17 cellular contexts compared by ENCODE assay signal in genomic region chr6:38176797-38177751, GRCh38.
DNase-seq lines count a peak whose midpoint lies in the region; ATAC-seq, FAIRE-seq and TF ChIP-seq lines count a peak whose summit lies in the region.
"Had no signal": no experiment of that assay in that cellular context is flagged by ENCODE, and none has a peak within 500 bp of the region (broad histone marks: within the 10 kb centered on the region; RNA-seq: fewer than 3 reads in every experiment).

No MANE protein-coding gene starts in this region.

- H4K20me1 ChIP-seq in GM23338 (replicated peaks; ENCODE audit: insufficient read depth) = no peaks in the 10 kb centered on the region
- no peaks in the 10 kb centered on the region for H4K20me1 ChIP-seq in hepatocyte (ENCODE audit: insufficient read depth, poor library complexity, severe bottlenecking)

- in situ Hi-C loops in SK-MEL-5 (cut with HindIII; ENCODE audit: low pct_unique_long_range_greater_than_20kb, low sequenced_read_pairs) = no loop called here

- peaks cover 32% of the 10 kb centered on the region for H3K4me1 Mint-ChIP-seq in GM23338
- H3K4me1 Mint-ChIP-seq: activated CD8-positive, alpha-beta memory T cell treated with anti-CD3 and anti-CD28 coated beads, Interleukin-2, amount 10 ng/mL, durations not matched to agents 7 days and 5 days had no signal

- H3K36me3 ChIP-seq in GM23338 (ENCODE audit: insufficient read depth) = no peaks in the 10 kb centered on the region
- H3K36me3 ChIP-seq in hepatocyte (replicated peaks; ENCODE audit: insufficient read depth, low read depth) = no peaks in the 10 kb centered on the region

- no peak for FAIRE-seq in frontal cortex (lab: Jason Lieb, UNC)
- FAIRE-seq: HTR-8/SVneo, islet of Langerhans had no signal

- H3K9me3 ChIP-seq in hepatocyte (ENCODE audit: low read depth) = no peaks in the 10 kb centered on the region
- H3K9me3 ChIP-seq: BLaER1 treated with 17β-estradiol and CSF1 and Interleukin-3, amounts not matched to agents 10 nM and 100 nM; esophagus squamous epithelium; suprapubic skin had no signal

- no peak overlapping the region for H3K4me3 ChIP-seq in GM23338
- H3K4me3 ChIP-seq in hepatocyte = no peak overlapping the region
- H3K4me3 ChIP-seq: BLaER1 treated with 17β-estradiol and CSF1 and Interleukin-3, amounts not matched to agents 10 nM and 100 nM; esophagus squamous epithelium; suprapubic skin had no signal

- H3K9me2 ChIP-seq in GM23338 (ENCODE audit: insufficient read depth) = no peaks in the 10 kb centered on the region
- H3K9me2 ChIP-seq in hepatocyte (replicated peaks; ENCODE audit: insufficient read depth) = no peaks in the 10 kb centered on the region

- H3K79me2 ChIP-seq in GM23338 (replicated peaks; ENCODE audit: insufficient read depth) = no peaks in the 10 kb centered on the region
- no peaks in the 10 kb centered on the region for H3K79me2 ChIP-seq in hepatocyte

- ATAC-seq in GM23338 = peak; percentile 74
- ATAC-seq: activated CD8-positive, alpha-beta memory T cell treated with anti-CD3 and anti-CD28 coated beads, Interleukin-2, amount 10 ng/mL, durations not matched to agents 7 days and 5 days had no signal

- H3F3A ChIP-seq in GM23338 (replicated peaks; ENCODE audit: low read depth) = no peaks in the 10 kb centered on the region

- TF ChIP-seq CTCF in GM23338 (conservative IDR thresholded peaks at IDR 0.05; ENCODE audit: low read depth in 2 of 2) (no peak), hepatocyte (IDR thresholded peaks at IDR 0.05; ENCODE audit: poor library complexity) (no peak)

- H3K4me2 ChIP-seq in GM23338 (no peak overlapping the region), hepatocyte (peak overlapping the region; percentile 73)
- H3K4me2 ChIP-seq: BLaER1 treated with 17β-estradiol and CSF1 and Interleukin-3, amounts not matched to agents 10 nM and 100 nM had no signal

- H3K36me3 Mint-ChIP-seq in GM23338 (ENCODE audit: low read depth) = no peaks in the 10 kb centered on the region
- H3K36me3 Mint-ChIP-seq: activated CD8-positive, alpha-beta memory T cell treated with anti-CD3 and anti-CD28 coated beads, Interleukin-2, amount 10 ng/mL, durations not matched to agents 7 days and 5 days; activated naive CD8-positive, alpha-beta T cell treated with anti-CD3 and anti-CD28 coated beads, Interleukin-2, amount 10 ng/mL, durations not matched to agents 7 days and 5 days had no signal

- DNase-seq in GM23338 (ENCODE audit: low spot score) (peak; percentile 41), SK-MEL-5 (ENCODE audit: low read depth, low spot score) (peak; percentile 6), hepatocyte (ENCODE audit: low spot score) (peak; percentile 75), retina (peak; percentile 85), frontal cortex (ENCODE audit: low spot score in 2 of 2) (no peak), AG08396 (ENCODE audit: low spot score) (no peak), nucleus accumbens (lab: John Stamatoyannopoulos, UW) (no peak), iPS-NIHi11 (ENCODE audit: low spot score) (no peak)
- DNase-seq: activated CD8-positive, alpha-beta memory T cell treated with anti-CD3 and anti-CD28 coated beads, Interleukin-2, amount 10 ng/mL, durations not matched to agents 7 days and 5 days; activated naive CD8-positive, alpha-beta T cell treated with anti-CD3 and anti-CD28 coated beads, Interleukin-2, amount 10 ng/mL, durations not matched to agents 7 days and 5 days; esophagus squamous epithelium; naive B cell; NCI-H1048 had no signal

- H3K4me3 Mint-ChIP-seq in GM23338 = no peak overlapping the region
- H3K4me3 Mint-ChIP-seq: activated CD8-positive, alpha-beta memory T cell treated with anti-CD3 and anti-CD28 coated beads, Interleukin-2, amount 10 ng/mL, durations not matched to agents 7 days and 5 days; activated naive CD8-positive, alpha-beta T cell treated with anti-CD3 and anti-CD28 coated beads, Interleukin-2, amount 10 ng/mL, durations not matched to agents 7 days and 5 days; naive B cell had no signal

- H3K9me3 Mint-ChIP-seq in GM23338 = no peaks in the 10 kb centered on the region
- H3K9me3 Mint-ChIP-seq: activated naive CD8-positive, alpha-beta T cell treated with anti-CD3 and anti-CD28 coated beads, Interleukin-2, amount 10 ng/mL, durations not matched to agents 7 days and 5 days; naive B cell had no signal

- H2AFZ ChIP-seq in GM23338 = no peak overlapping the region
- H2AFZ ChIP-seq in hepatocyte = peak overlapping the region; percentile 9

- no peaks in the 10 kb centered on the region for H3K4me1 ChIP-seq in GM23338 (ENCODE audit: insufficient read depth)
- peaks cover 11% of the 10 kb centered on the region for H3K4me1 ChIP-seq in hepatocyte (ENCODE audit: insufficient read depth)
- H3K4me1 ChIP-seq: BLaER1 treated with 17β-estradiol and CSF1 and Interleukin-3, amounts not matched to agents 10 nM and 100 nM; suprapubic skin had no signal

- H3K27me3 ChIP-seq in GM23338 (ENCODE audit: insufficient read depth) (no peaks in the 10 kb centered on the region), hepatocyte (no peaks in the 10 kb centered on the region)
- H3K27me3 ChIP-seq: BLaER1 treated with 17β-estradiol and CSF1 and Interleukin-3, amounts not matched to agents 10 nM and 100 nM; esophagus squamous epithelium; suprapubic skin had no signal

- H3K27me3 Mint-ChIP-seq in GM23338 (ENCODE audit: insufficient read depth, low read depth, poor library complexity) = peaks cover 22% of the 10 kb centered on the region
- H3K27me3 Mint-ChIP-seq: activated CD8-positive, alpha-beta memory T cell treated with anti-CD3 and anti-CD28 coated beads, Interleukin-2, amount 10 ng/mL, durations not matched to agents 7 days and 5 days; activated naive CD8-positive, alpha-beta T cell treated with anti-CD3 and anti-CD28 coated beads, Interleukin-2, amount 10 ng/mL, durations not matched to agents 7 days and 5 days; naive B cell had no signal

- H3K27ac ChIP-seq in GM23338 (ENCODE audit: low read depth) (no peak overlapping the region), hepatocyte (peak overlapping the region; percentile 51)
- H3K27ac ChIP-seq: BLaER1 treated with 17β-estradiol and CSF1 and Interleukin-3, amounts not matched to agents 10 nM and 100 nM; suprapubic skin had no signal

- H3K27ac Mint-ChIP-seq in GM23338 = peak overlapping the region; percentile 46; the same call in 1 of the 2 replicates
- H3K27ac Mint-ChIP-seq: activated CD8-positive, alpha-beta memory T cell treated with anti-CD3 and anti-CD28 coated beads, Interleukin-2, amount 10 ng/mL, durations not matched to agents 7 days and 5 days; activated naive CD8-positive, alpha-beta T cell treated with anti-CD3 and anti-CD28 coated beads, Interleukin-2, amount 10 ng/mL, durations not matched to agents 7 days and 5 days had no signal

- 27% methylated on average over 32 of the region's 32 CpGs for WGBS in hepatocyte (ENCODE audit: low lambda C conversion rate, missing lambda C conversion rate)

TF ChIP-seq in GM23338, 12 proteins besides CTCF, POLR2A, EP300 and RAD21 (continues in another document):
- TF ChIP-seq JUNB (IDR thresholded peaks at IDR 0.05; ENCODE audit: unreplicated experiment) = no peak

Comparison
In these comparisons a context has a peak if more than half of its experiments do, and no peak if none do; other contexts are left out.
1. DNase-seq: peak in GM23338 (single experiment), SK-MEL-5 (single experiment), hepatocyte (single experiment) and retina (single experiment); none in frontal cortex (0 of 2), AG08396 (single experiment), nucleus accumbens (0 of 56) and iPS-NIHi11 (single experiment).